Comparison of ENCODE assay signal across 2 cellular contexts in genomic region chr6:37140145-37140544, GRCh38.
TF ChIP-seq lines count a peak whose summit lies in the region.

No MANE protein-coding gene starts in this region.

TF ChIP-seq in A549, 52 proteins besides CTCF, POLR2A, EP300 and RAD21:
- no peak for TF ChIP-seq FOSL2 (IDR thresholded peaks at IDR 0.05)
- TF ChIP-seq FOSL2 (CRISPR knock-in tag; IDR thresholded peaks at IDR 0.05) = no peak
- no peak for TF ChIP-seq RARB (CRISPR knock-in tag; IDR thresholded peaks at IDR 0.05)
- no peak for TF ChIP-seq JUN (IDR thresholded peaks at IDR 0.05)
- no peak for TF ChIP-seq ZNF302 (CRISPR knock-in tag; IDR thresholded peaks at IDR 0.05)
- no peak for TF ChIP-seq MYC (IDR thresholded peaks at IDR 0.05; ENCODE audit: borderline replicate concordance, low read length)
- TF ChIP-seq HDAC2 (IDR thresholded peaks at IDR 0.05) = no peak
- no peak for TF ChIP-seq POLR2AphosphoS2 (conservative IDR thresholded peaks at IDR 0.05; ENCODE audit: low read length)
- TF ChIP-seq CEBPB (IDR thresholded peaks at IDR 0.05) = no peak
- TF ChIP-seq FOSB (CRISPR knock-in tag; IDR thresholded peaks at IDR 0.05) = no peak
- no peak for TF ChIP-seq BHLHE40 (IDR thresholded peaks at IDR 0.05; ENCODE audit: low read depth, low read length)
- TF ChIP-seq CHD4 (IDR thresholded peaks at IDR 0.05; ENCODE audit: borderline replicate concordance) = no peak
- no peak for TF ChIP-seq HMGXB4 (CRISPR knock-in tag; IDR thresholded peaks at IDR 0.05; ENCODE audit: borderline replicate concordance)
- TF ChIP-seq HOXB5 (CRISPR knock-in tag; IDR thresholded peaks at IDR 0.05) = no peak
- TF ChIP-seq MAZ (IDR thresholded peaks at IDR 0.05; ENCODE audit: borderline replicate concordance, low read depth, low read length) = no peak
- no peak for TF ChIP-seq ZC3H11A (IDR thresholded peaks at IDR 0.05)
- TF ChIP-seq PHF8 (IDR thresholded peaks at IDR 0.05; ENCODE audit: borderline replicate concordance, low read depth) = no peak
- no peak for TF ChIP-seq NFE2L2 (conservative IDR thresholded peaks at IDR 0.05; ENCODE audit: low read length)

TF ChIP-seq in IMR-90, 13 proteins besides CTCF, POLR2A, EP300 and RAD21:
- TF ChIP-seq CEBPB (IDR thresholded peaks at IDR 0.05; ENCODE audit: low read depth, low read length) (no peak), FOS (IDR thresholded peaks at IDR 0.05; ENCODE audit: low read depth, low read length) (no peak), ELK1 (IDR thresholded peaks at IDR 0.05; ENCODE audit: borderline replicate concordance, low read depth, low read length) (no peak), BHLHE40 (IDR thresholded peaks at IDR 0.05; ENCODE audit: low read depth, low read length) (no peak), MAZ (IDR thresholded peaks at IDR 0.05; ENCODE audit: borderline replicate concordance, low read depth, low read length) (no peak), MAFK (IDR thresholded peaks at IDR 0.05; ENCODE audit: low read depth, low read length) (no peak), USF2 (IDR thresholded peaks at IDR 0.05; ENCODE audit: low read depth, low read length) (no peak), RFX5 (IDR thresholded peaks at IDR 0.05; ENCODE audit: low read depth, low read length) (no peak), MXI1 (IDR thresholded peaks at IDR 0.05; ENCODE audit: borderline replicate concordance, low read depth, low read length) (no peak), SMC3 (IDR thresholded peaks at IDR 0.05; ENCODE audit: low read depth, low read length) (no peak), RCOR1 (IDR thresholded peaks at IDR 0.05; ENCODE audit: insufficient replicate concordance, low read length) (no peak), CHD1 (IDR thresholded peaks at IDR 0.05; ENCODE audit: low read depth, low read length) (no peak), NFE2L2 (IDR thresholded peaks at IDR 0.05; ENCODE audit: low read depth, low read length) (no peak)
